ENCODE assay signal across 40 cellular contexts in the genomic region with DNA sequence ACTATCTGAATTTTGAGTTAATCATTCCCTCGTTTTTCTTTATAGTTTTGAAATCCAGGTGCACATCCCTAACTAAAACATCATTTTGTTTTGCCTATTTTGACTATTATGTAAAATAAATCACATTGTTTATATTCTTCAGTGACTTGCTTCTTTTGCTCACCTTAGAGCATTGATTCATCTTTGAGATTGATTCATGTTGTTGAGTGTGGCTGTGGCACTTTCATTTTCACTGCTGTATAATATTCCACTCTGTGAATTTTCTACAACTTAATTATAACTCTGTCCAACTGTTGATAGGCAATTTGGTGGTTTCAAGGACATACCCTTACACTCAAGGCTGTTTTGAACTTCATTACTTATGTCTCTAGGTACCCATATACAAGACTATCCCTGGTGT. TPM values are rescaled to one million over a fixed set of nuclear protein-coding genes. Genes with fewer than 3 reads are reported as not detected.
"Had no signal": no experiment of that assay in that cellular context is flagged by ENCODE, and none has a peak within 500 bp of the region (broad histone marks: within the 10 kb centered on the region; RNA-seq: fewer than 3 reads in every experiment).

No MANE protein-coding gene starts in this region.

- H3K27me3 ChIP-seq: cardiac muscle cell had no signal

- H3K4me3 Mint-ChIP-seq: activated naive CD4-positive, alpha-beta T cell treated with anti-CD3 and anti-CD28 coated beads for 36 hours; activated naive CD4-positive, alpha-beta T cell treated with anti-CD3 and anti-CD28 coated beads, Interleukin-2, amount 10 ng/mL, durations not matched to agents 7 days and 5 days; activated naive CD4-positive, alpha-beta T cell treated with anti-CD3 and anti-CD28 coated beads, Interleukin-2, amount 50 U/mL, for 24 hours; activated naive CD8-positive, alpha-beta T cell; activated naive CD8-positive, alpha-beta T cell treated with anti-CD3 and anti-CD28 coated beads for 36 hours; activated naive CD8-positive, alpha-beta T cell treated with anti-CD3 and anti-CD28 coated beads, Interleukin-2, amount 10 ng/mL, durations not matched to agents 7 days and 5 days; activated naive CD8-positive, alpha-beta T cell treated with anti-CD3 and anti-CD28 coated beads, Interleukin-2, amount 50 U/mL, for 24 hours; activated T-cell treated with anti-CD3 and anti-CD28 coated beads, Interleukin-2, amount 50 U/mL, for 4 hours; activated T-cell treated with anti-CD3 and anti-CD28 coated beads, Interleukin-2, amount 50 U/mL, for 72 hours; activated T-helper 1 cell treated with anti-CD3 and anti-CD28 coated beads, Interleukin-12 subunit alpha, Interleukin-12 subunit beta, Interleukin-2, Interleukin-4 antibody, amounts not matched to agents 30 ng/mL and 10 ng/mL and 1 ng/mL, durations not matched to agents 14 hours and 24 hours and 36 hours; activated T-helper 17 cell treated with anti-CD3 and anti-CD28 coated beads, Interleukin-2, amount 50 U/mL, for 72 hours; brain; central memory CD8-positive, alpha-beta T cell had no signal

- ATAC-seq: activated naive CD4-positive, alpha-beta T cell treated with anti-CD3 and anti-CD28 coated beads, Interleukin-2, amount 50 U/mL, for 72 hours; activated naive CD8-positive, alpha-beta T cell treated with anti-CD3 and anti-CD28 coated beads, Interleukin-2, amount 50 U/mL, for 24 hours; activated T-cell treated with anti-CD3 and anti-CD28 coated beads, Interleukin-2, amount 50 U/mL, for 4 hours; activated T-cell treated with anti-CD3 and anti-CD28 coated beads, Interleukin-2, amount 50 U/mL, for 72 hours; activated T-helper 17 cell treated with anti-CD3 and anti-CD28 coated beads, Interleukin-2, amount 50 U/mL, for 72 hours; body of pancreas had no signal

- H3K4me3 ChIP-seq: adrenal gland, ascending aorta, body of pancreas, breast epithelium, cardiac muscle cell had no signal

- DNase-seq: activated effector memory CD4-positive, alpha-beta T cell treated with anti-CD3 and anti-CD28 coated beads, Interleukin-2, amount 50 U/mL, for 16 hours; activated effector memory CD4-positive, alpha-beta T cell treated with Interleukin-2 at 50 U/mL for 16 hours; activated gamma-delta T cell; activated gamma-delta T cell treated with Interleukin-2 at 50 U/mL for 16 hours; activated naive CD4-positive, alpha-beta T cell; activated naive CD4-positive, alpha-beta T cell treated with anti-CD3 and anti-CD28 coated beads for 36 hours; activated naive CD4-positive, alpha-beta T cell treated with anti-CD3 and anti-CD28 coated beads, Interleukin-2, amount 10 ng/mL, durations not matched to agents 7 days and 5 days; activated naive CD4-positive, alpha-beta T cell treated with Interleukin-2 at 50 U/mL for 16 hours; activated naive CD8-positive, alpha-beta T cell treated with anti-CD3 and anti-CD28 coated beads for 36 hours; activated naive CD8-positive, alpha-beta T cell treated with anti-CD3 and anti-CD28 coated beads, Interleukin-2, amount 10 ng/mL, durations not matched to agents 7 days and 5 days; activated naive CD8-positive, alpha-beta T cell treated with anti-CD3 and anti-CD28 coated beads, Interleukin-2, amount 50 U/mL, for 24 hours; activated T-cell treated with anti-CD3 and anti-CD28 coated beads, Interleukin-2, amount 50 U/mL, for 1 hour; activated T-cell treated with anti-CD3 and anti-CD28 coated beads, Interleukin-2, amount 50 U/mL, for 4 hours; activated T-cell treated with anti-CD3 and anti-CD28 coated beads, Interleukin-2, amount 50 U/mL, for 48 hours; activated T-cell treated with anti-CD3 and anti-CD28 coated beads, Interleukin-2, amount 50 U/mL, for 72 hours; adrenal gland; amniotic stem cell; amygdala; anterior cingulate cortex; aorta; body of pancreas; brain microvascular endothelial cell; caudate nucleus; central memory CD4-positive, alpha-beta T cell; cerebellar nuclear complex had no signal

- H3K4me1 ChIP-seq: adrenal gland, ascending aorta, body of pancreas, breast epithelium had no signal

- FAIRE-seq: astrocyte, bronchial epithelial cell, colon had no signal

- H3K36me3 Mint-ChIP-seq: activated naive CD4-positive, alpha-beta T cell treated with anti-CD3 and anti-CD28 coated beads, Interleukin-2, amount 10 ng/mL, durations not matched to agents 7 days and 5 days; activated naive CD8-positive, alpha-beta T cell; activated naive CD8-positive, alpha-beta T cell treated with anti-CD3 and anti-CD28 coated beads for 36 hours; activated naive CD8-positive, alpha-beta T cell treated with anti-CD3 and anti-CD28 coated beads, Interleukin-2, amount 10 ng/mL, durations not matched to agents 7 days and 5 days; brain had no signal

- H3K9me3 Mint-ChIP-seq: activated naive CD4-positive, alpha-beta T cell treated with anti-CD3 and anti-CD28 coated beads for 36 hours; activated naive CD4-positive, alpha-beta T cell treated with anti-CD3 and anti-CD28 coated beads, Interleukin-2, amount 50 U/mL, for 24 hours; activated naive CD4-positive, alpha-beta T cell treated with anti-CD3 and anti-CD28 coated beads, Interleukin-2, amount 50 U/mL, for 72 hours; activated T-cell treated with anti-CD3 and anti-CD28 coated beads, Interleukin-2, amount 50 U/mL, for 72 hours; activated T-helper 17 cell treated with anti-CD3 and anti-CD28 coated beads, Interleukin-2, amount 50 U/mL, for 72 hours; central memory CD8-positive, alpha-beta T cell had no signal

- H3K36me3 ChIP-seq: adrenal gland, ascending aorta, brain microvascular endothelial cell, breast epithelium, cardiac muscle cell had no signal

- H3K27ac ChIP-seq: adrenal gland, ascending aorta, body of pancreas, brain microvascular endothelial cell, breast epithelium, cardiac muscle cell had no signal

- H3K27ac Mint-ChIP-seq: activated naive CD4-positive, alpha-beta T cell treated with anti-CD3 and anti-CD28 coated beads for 36 hours; activated naive CD4-positive, alpha-beta T cell treated with anti-CD3 and anti-CD28 coated beads, Interleukin-2, amount 10 ng/mL, durations not matched to agents 7 days and 5 days; activated naive CD4-positive, alpha-beta T cell treated with anti-CD3 and anti-CD28 coated beads, Interleukin-2, amount 50 U/mL, for 24 hours; activated naive CD4-positive, alpha-beta T cell treated with anti-CD3 and anti-CD28 coated beads, Interleukin-2, amount 50 U/mL, for 72 hours; activated naive CD8-positive, alpha-beta T cell; activated naive CD8-positive, alpha-beta T cell treated with anti-CD3 and anti-CD28 coated beads for 36 hours; activated naive CD8-positive, alpha-beta T cell treated with anti-CD3 and anti-CD28 coated beads, Interleukin-2, amount 10 ng/mL, durations not matched to agents 7 days and 5 days; activated naive CD8-positive, alpha-beta T cell treated with anti-CD3 and anti-CD28 coated beads, Interleukin-2, amount 50 U/mL, for 24 hours; activated T-cell treated with anti-CD3 and anti-CD28 coated beads, Interleukin-2, amount 50 U/mL, for 72 hours; activated T-helper 1 cell treated with anti-CD3 and anti-CD28 coated beads, Interleukin-12 subunit alpha, Interleukin-12 subunit beta, Interleukin-2, Interleukin-4 antibody, amounts not matched to agents 30 ng/mL and 10 ng/mL and 1 ng/mL, durations not matched to agents 14 hours and 24 hours and 36 hours; activated T-helper 17 cell treated with anti-CD3 and anti-CD28 coated beads, Interleukin-2, amount 50 U/mL, for 72 hours; activated T-helper 2 cell treated with anti-CD3 and anti-CD28 coated beads, Interferon-gamma antibody, Interleukin-2, Interleukin-4, amounts not matched to agents 10 μg/mL and 5 μg/mL and 100 μg/mL, durations not matched to agents 14 hours and 24 hours and 36 hours; brain had no signal

- H3K9me3 ChIP-seq: adrenal gland, ascending aorta, body of pancreas, breast epithelium had no signal

- H3K4me1 Mint-ChIP-seq: activated naive CD4-positive, alpha-beta T cell treated with anti-CD3 and anti-CD28 coated beads, Interleukin-2, amount 10 ng/mL, durations not matched to agents 7 days and 5 days; activated naive CD4-positive, alpha-beta T cell treated with anti-CD3 and anti-CD28 coated beads, Interleukin-2, amount 50 U/mL, for 24 hours; activated naive CD8-positive, alpha-beta T cell treated with anti-CD3 and anti-CD28 coated beads for 36 hours; activated naive CD8-positive, alpha-beta T cell treated with anti-CD3 and anti-CD28 coated beads, Interleukin-2, amount 10 ng/mL, durations not matched to agents 7 days and 5 days; activated naive CD8-positive, alpha-beta T cell treated with anti-CD3 and anti-CD28 coated beads, Interleukin-2, amount 50 U/mL, for 24 hours; activated T-helper 17 cell treated with anti-CD3 and anti-CD28 coated beads, Interleukin-2, amount 50 U/mL, for 72 hours; brain; central memory CD8-positive, alpha-beta T cell had no signal

RNA-seq across cellular contexts. Expression of gene NKX2-5, which starts 12.5 kb away (rescaled TPM):
- total RNA-seq: activated naive CD4-positive, alpha-beta T cell treated with anti-CD3 and anti-CD28 coated beads for 36 hours; activated naive CD8-positive, alpha-beta T cell treated with anti-CD3 and anti-CD28 coated beads, Interleukin-2, amount 10 ng/mL, durations not matched to agents 7 days and 5 days; activated T-cell treated with anti-CD3 and anti-CD28 coated beads, Interleukin-2, amount 50 U/mL, for 4 hours; activated T-helper 1 cell treated with anti-CD3 and anti-CD28 coated beads, Interleukin-12 subunit alpha, Interleukin-12 subunit beta, Interleukin-2, Interleukin-4 antibody, amounts not matched to agents 30 ng/mL and 10 ng/mL and 1 ng/mL, durations not matched to agents 14 hours and 24 hours and 36 hours; activated T-helper 17 cell treated with anti-CD3 and anti-CD28 coated beads, Interleukin-2, amount 50 U/mL, for 72 hours; activated T-helper 2 cell treated with anti-CD3 and anti-CD28 coated beads, Interferon-gamma antibody, Interleukin-2, Interleukin-4, amounts not matched to agents 10 μg/mL and 5 μg/mL and 100 μg/mL, durations not matched to agents 14 hours and 24 hours and 36 hours; adrenal gland; aorta; ascending aorta; body of pancreas; bronchial epithelial cell; cerebellum had no signal
